Comparison of ENCODE assay signal across 21 cellular contexts in the genomic region with DNA sequence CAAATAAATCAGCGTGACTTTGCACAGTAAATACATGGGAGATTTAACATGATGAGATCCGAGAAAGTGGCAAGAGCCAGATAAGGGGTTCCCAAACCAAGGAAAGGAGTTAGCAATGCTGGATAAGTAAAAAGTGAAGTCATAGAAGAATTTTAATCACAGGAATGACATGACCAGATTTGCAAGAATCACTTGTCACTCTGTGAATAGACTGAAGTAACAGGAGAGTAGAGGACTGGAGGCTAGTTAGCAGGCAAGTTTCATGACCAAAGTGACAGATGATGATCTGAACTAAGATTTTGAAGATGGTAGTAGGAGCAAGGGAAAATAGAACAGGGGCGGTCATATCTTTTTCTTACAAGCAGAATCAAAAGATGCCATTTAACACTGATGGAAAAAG. TPM values are rescaled to one million over a fixed set of nuclear protein-coding genes. Genes with fewer than 3 reads are reported as not detected.
DNase-seq lines count a peak whose midpoint lies in the region; ATAC-seq, FAIRE-seq and TF ChIP-seq lines count a peak whose summit lies in the region.
"Had no signal": no experiment of that assay in that cellular context is flagged by ENCODE, and none has a peak within 500 bp of the region (broad histone marks: within the 10 kb centered on the region; RNA-seq: fewer than 3 reads in every experiment).

No MANE protein-coding gene starts in this region.

- no peaks in the 10 kb centered on the region for H3K27me3 ChIP-seq in K562 (ENCODE audit: control insufficient read depth in 2 of 2, insufficient read depth in 2 of 2, low read length in 2 of 2)
- no peaks in the 10 kb centered on the region for H3K27me3 ChIP-seq in left lung
- H3K27me3 ChIP-seq: dorsolateral prefrontal cortex, sigmoid colon had no signal

- no peak for FAIRE-seq in K562 (lab: Jason Lieb, UNC)
- FAIRE-seq: astrocyte, GM12891 had no signal

- H2AFZ ChIP-seq in K562 (ENCODE audit: low read depth, low read length) = no peak overlapping the region

- TF ChIP-seq CTCF in K562 (IDR thresholded peaks at IDR 0.05 in 2 of 3, conservative IDR thresholded peaks at IDR 0.05 in 1 of 3; ENCODE audit: insufficient read depth in 2 of 3, low read depth in 1 of 3, low read length in 3 of 3) (no peak), left lung (IDR thresholded peaks at IDR 0.05) (no peak)

- no peak for ATAC-seq in activated CD8-positive, alpha-beta memory T cell treated with anti-CD3 and anti-CD28 coated beads, Interleukin-2, amount 10 ng/mL, durations not matched to agents 7 days and 5 days
- ATAC-seq in K562 (0 out of 3 replicates have a peak, but pooled peaks have one; percentile 34), left lung (peak; percentile 19), HG03039 (IDR thresholded peaks at IDR 0.05; ENCODE audit: unreplicated experiment) (no peak)
- ATAC-seq in stimulated activated effector memory CD8-positive, alpha-beta T cell treated with anti-CD3 and anti-CD28 coated beads, Interleukin-12 subunit alpha, Interleukin-12 subunit beta, amount 100 ng/mL, for 72 hours = no peak

- POLR2A ChIA-PET in K562 (lab: Yijun Ruan, JAX) = no interaction called here

- H3K4me3 ChIP-seq in K562 (no peak overlapping the region), left lung (no peak overlapping the region)
- H3K4me3 ChIP-seq: lung had no signal

- H3K27ac Mint-ChIP-seq in activated CD8-positive, alpha-beta memory T cell treated with anti-CD3 and anti-CD28 coated beads, Interleukin-2, amount 10 ng/mL, durations not matched to agents 7 days and 5 days = peak overlapping the region; percentile 20
- no peak overlapping the region for H3K27ac Mint-ChIP-seq in stimulated activated effector memory CD8-positive, alpha-beta T cell treated with anti-CD3 and anti-CD28 coated beads, Interleukin-12 subunit alpha, Interleukin-12 subunit beta, amount 100 ng/mL, for 72 hours
- H3K27ac Mint-ChIP-seq: activated CD4-positive, alpha-beta memory T cell treated with anti-CD3 and anti-CD28 coated beads for 36 hours; activated naive CD8-positive, alpha-beta T cell; CD8-positive, alpha-beta T cell; stimulated activated naive CD8-positive, alpha-beta T cell treated with anti-CD3 and anti-CD28 coated beads, Interleukin-15, Interleukin-2, amounts not matched to agents 100 ng/mL and 50 ng/mL, for 24 hours had no signal

- H3K27ac ChIP-seq in K562 (ENCODE audit: extremely low read depth, low read depth, low read length) (no peak overlapping the region), left lung (no peak overlapping the region)
- H3K27ac ChIP-seq: sigmoid colon, thoracic aorta had no signal

- H3K9me3 Mint-ChIP-seq in activated CD8-positive, alpha-beta memory T cell treated with anti-CD3 and anti-CD28 coated beads, Interleukin-2, amount 10 ng/mL, durations not matched to agents 7 days and 5 days (ENCODE audit: low read depth) = no peaks in the 10 kb centered on the region
- H3K9me3 Mint-ChIP-seq in stimulated activated effector memory CD8-positive, alpha-beta T cell treated with anti-CD3 and anti-CD28 coated beads, Interleukin-12 subunit alpha, Interleukin-12 subunit beta, amount 100 ng/mL, for 72 hours = no peaks in the 10 kb centered on the region
- H3K9me3 Mint-ChIP-seq: activated CD4-positive, alpha-beta memory T cell treated with anti-CD3 and anti-CD28 coated beads for 36 hours; CD8-positive, alpha-beta T cell; stimulated activated naive CD8-positive, alpha-beta T cell treated with anti-CD3 and anti-CD28 coated beads, Interleukin-15, Interleukin-2, amounts not matched to agents 100 ng/mL and 50 ng/mL, for 24 hours had no signal

- TF ChIP-seq EP300 in K562 (IDR thresholded peaks at IDR 0.05; ENCODE audit: low read length) = no peak

- WGBS in K562 (ENCODE audit: insufficient coverage, low coverage, missing lambda C conversion rate) = 30% methylated on average over 3 of the region's 3 CpGs

- TF ChIP-seq POLR2A in K562 (conservative IDR thresholded peaks at IDR 0.05) = no peak

- intact Hi-C loops in K562 (cut with micrococcal nuclease) = loop anchor here (2.0 to 5.0 kb wide), 3 partner anchors 183 to 763 kb away; no protein-coding TSS in a partner anchor
- intact Hi-C loops in left lung (cut with DNase I) = no loop called here
- intact Hi-C loops in posterior vena cava (cut with DNase I) = no loop called here

- no peak overlapping the region for H3K4me2 ChIP-seq in K562 (ENCODE audit: insufficient read depth, low read length)

- H3K79me2 ChIP-seq in K562 (ENCODE audit: control insufficient read depth, insufficient read depth, low read length) = peaks cover 74% of the 10 kb centered on the region

- CTCF ChIA-PET in activated CD8-positive, alpha-beta memory T cell treated with anti-CD3 and anti-CD28 coated beads, Interleukin-2, amount 10 ng/mL, durations not matched to agents 7 days and 5 days (lab: Charles Lee) = interaction anchor here (0.6 to 2.8 kb wide), 5 partner anchors 8 to 512 kb away, joined by 3 to 18 read pairs (median 5); partner anchors contain the start of gene CFH
- CTCF ChIA-PET in K562 (lab: Yijun Ruan, JAX; ENCODE audit: low intra/inter-chr PET ratio) = interaction anchor here (2.4 to 2.5 kb wide), 2 partner anchors 341 to 512 kb away, joined by 7 to 12 read pairs; no protein-coding TSS in a partner anchor

- H3K9ac ChIP-seq in K562 (ENCODE audit: insufficient read depth in 1 of 2, low read depth in 2 of 2, low read length in 2 of 2) = no peak overlapping the region

- H3K4me3 Mint-ChIP-seq in activated CD8-positive, alpha-beta memory T cell treated with anti-CD3 and anti-CD28 coated beads, Interleukin-2, amount 10 ng/mL, durations not matched to agents 7 days and 5 days = no peak overlapping the region
- H3K4me3 Mint-ChIP-seq in stimulated activated effector memory CD8-positive, alpha-beta T cell treated with anti-CD3 and anti-CD28 coated beads, Interleukin-12 subunit alpha, Interleukin-12 subunit beta, amount 100 ng/mL, for 72 hours = peak overlapping the region; percentile 0
- H3K4me3 Mint-ChIP-seq: activated CD4-positive, alpha-beta memory T cell treated with anti-CD3 and anti-CD28 coated beads for 36 hours; activated naive CD8-positive, alpha-beta T cell; stimulated activated naive CD8-positive, alpha-beta T cell treated with anti-CD3 and anti-CD28 coated beads, Interleukin-15, Interleukin-2, amounts not matched to agents 100 ng/mL and 50 ng/mL, for 24 hours had no signal

- H3K36me3 ChIP-seq in K562 (ENCODE audit: control insufficient read depth, insufficient read depth, low read length) (no peaks in the 10 kb centered on the region; the same call in 2 of the 3 replicates), left lung (no peaks in the 10 kb centered on the region)
- H3K36me3 ChIP-seq: sigmoid colon, thoracic aorta had no signal

- DNase-seq in activated CD8-positive, alpha-beta memory T cell treated with anti-CD3 and anti-CD28 coated beads, Interleukin-2, amount 10 ng/mL, durations not matched to agents 7 days and 5 days = no peak
- DNase-seq in activated CD8-positive, alpha-beta memory T cell treated with anti-CD3 and anti-CD28 coated beads for 24 hours = no peak
- DNase-seq in K562 (ENCODE audit: extremely low read depth in 1 of 4, low spot score in 3 of 4) (no peak), left lung (no peak), posterior vena cava (ENCODE audit: low spot score) (no peak), SW 1271 (lab: John Stamatoyannopoulos, UW) (no peak)
- no peak for DNase-seq in stimulated activated effector memory CD8-positive, alpha-beta T cell treated with anti-CD3 and anti-CD28 coated beads, Interleukin-12 subunit alpha, Interleukin-12 subunit beta, amount 100 ng/mL, for 72 hours (ENCODE audit: low spot score in 2 of 2)
- DNase-seq: activated CD4-positive, alpha-beta memory T cell treated with anti-CD3 and anti-CD28 coated beads for 36 hours; CD8-positive, alpha-beta T cell; kidney; posterior cingulate gyrus; sigmoid colon had no signal

- no peaks in the 10 kb centered on the region for H3K36me3 Mint-ChIP-seq in activated CD8-positive, alpha-beta memory T cell treated with anti-CD3 and anti-CD28 coated beads, Interleukin-2, amount 10 ng/mL, durations not matched to agents 7 days and 5 days
- H3K36me3 Mint-ChIP-seq in stimulated activated effector memory CD8-positive, alpha-beta T cell treated with anti-CD3 and anti-CD28 coated beads, Interleukin-12 subunit alpha, Interleukin-12 subunit beta, amount 100 ng/mL, for 72 hours = no peaks in the 10 kb centered on the region
- H3K36me3 Mint-ChIP-seq: activated CD4-positive, alpha-beta memory T cell treated with anti-CD3 and anti-CD28 coated beads for 36 hours; activated naive CD8-positive, alpha-beta T cell; CD8-positive, alpha-beta T cell had no signal

- BruUV-seq in K562 (replicated peaks; lab: Mats Ljungman, UMichigan) = no TSS peak

- H3K4me1 Mint-ChIP-seq in activated CD8-positive, alpha-beta memory T cell treated with anti-CD3 and anti-CD28 coated beads, Interleukin-2, amount 10 ng/mL, durations not matched to agents 7 days and 5 days = peaks cover 5% of the 10 kb centered on the region
- H3K4me1 Mint-ChIP-seq in stimulated activated effector memory CD8-positive, alpha-beta T cell treated with anti-CD3 and anti-CD28 coated beads, Interleukin-12 subunit alpha, Interleukin-12 subunit beta, amount 100 ng/mL, for 72 hours = peaks cover 30% of the 10 kb centered on the region

- no peaks in the 10 kb centered on the region for H3K4me1 ChIP-seq in K562 (replicated peaks in 1 of 2; ENCODE audit: control insufficient read depth in 2 of 2, insufficient read depth in 2 of 2, low read length in 2 of 2)
- H3K4me1 ChIP-seq in left lung = peaks cover 0 to 4% of the 10 kb centered on the region in 2 donors

- no peak for TF ChIP-seq RAD21 in K562 (CRISPR knock-in tag; conservative IDR thresholded peaks at IDR 0.05 in 1 of 2, IDR thresholded peaks at IDR 0.05 in 1 of 2)

- H4K20me1 ChIP-seq in K562 (replicated peaks; ENCODE audit: control insufficient read depth, insufficient read depth, low read length) = no peaks in the 10 kb centered on the region

- no peaks in the 10 kb centered on the region for H3K9me1 ChIP-seq in K562 (ENCODE audit: control insufficient read depth, insufficient read depth, low read length)

- H3K9me3 ChIP-seq in K562 (replicated peaks; ENCODE audit: control insufficient read depth, insufficient read depth, low read depth, low read length) = no peaks in the 10 kb centered on the region
- no peaks in the 10 kb centered on the region for H3K9me3 ChIP-seq in left lung
- H3K9me3 ChIP-seq: sigmoid colon, thoracic aorta had no signal

- in situ Hi-C loops in K562 (cut with MboI) = loop anchor here (10.0 to 25.0 kb wide), 3 partner anchors 345 to 773 kb away; no protein-coding TSS in a partner anchor

- no peaks in the 10 kb centered on the region for H3K27me3 Mint-ChIP-seq in activated CD8-positive, alpha-beta memory T cell treated with anti-CD3 and anti-CD28 coated beads, Interleukin-2, amount 10 ng/mL, durations not matched to agents 7 days and 5 days
- H3K27me3 Mint-ChIP-seq: activated CD4-positive, alpha-beta memory T cell treated with anti-CD3 and anti-CD28 coated beads for 36 hours; activated naive CD8-positive, alpha-beta T cell; stimulated activated naive CD8-positive, alpha-beta T cell treated with anti-CD3 and anti-CD28 coated beads, Interleukin-15, Interleukin-2, amounts not matched to agents 100 ng/mL and 50 ng/mL, for 24 hours had no signal

RNA-seq across cellular contexts. Expression of gene CFH, which starts 8.4 kb away (rescaled TPM):
- total RNA-seq in activated CD8-positive, alpha-beta memory T cell treated with anti-CD3 and anti-CD28 coated beads, Interleukin-2, amount 10 ng/mL, durations not matched to agents 7 days and 5 days = 10 to 100 TPM in 1 of 2 experiments, 1 to 10 TPM in 1; 5.0 to 13.3 TPM
- 90.2 and 229 TPM in 2 replicates for total RNA-seq in K562 (2011; cell fraction: chromatin; rRNA removed; ENCODE audit: low replicate concordance)
- total RNA-seq in K562 (2011; cell fraction: nucleolus; rRNA removed) = 43.5 and 56.7 TPM in 2 replicates
- total RNA-seq in K562 (2011; cell fraction: nucleoplasm; rRNA removed) = 90.6 and 103 TPM in 2 replicates
- total RNA-seq in K562 (2014; rRNA removed) (31.6 and 31.8 TPM in 2 replicates), K562 (2014; rRNA removed; fragmentation: Illumina TruSeq; extraction: Trizol) (69.0 and 72.2 TPM in 2 replicates), K562 (2015; rRNA removed; fragmentation: Illumina TruSeq; extraction: Trizol) (88.6 and 96.1 TPM in 2 replicates), K562 (2021) (40.8 and 46.6 TPM in 2 replicates), left lung (100 to 1,000 TPM; 101 to 161 TPM), posterior vena cava (100 to 1,000 TPM; 151 to 350 TPM)
- polyA plus RNA-seq in K562 (2011; rRNA removed) (106 and 107 TPM in 2 replicates), K562 (2014; fragmentation: Illumina TruSeq; extraction: Trizol) (41.6 and 48.3 TPM in 2 replicates), K562 (2014; fragmentation: Nextera tagmentation; extraction: Ambion mirVana) (10 to 100 TPM; 45.6 to 58.8 TPM), K562 (2014; rRNA removed) (47.0 and 50.7 TPM in 2 replicates)
- 14.8 and 39.6 TPM in 2 replicates for polyA plus RNA-seq in K562 (2011; cell fraction: cytosol; rRNA removed)
- polyA plus RNA-seq in K562 (2011; cell fraction: nucleus; rRNA removed) = 64.8 and 122 TPM in 2 replicates
- 76.4 and 121 TPM in 2 replicates for polyA plus RNA-seq in K562 (2012)
- polyA minus RNA-seq in K562 (2011; rRNA and poly(A)+ RNA removed) = 125 and 163 TPM in 2 replicates
- polyA minus RNA-seq in K562 (2011; cell fraction: cytosol; rRNA and poly(A)+ RNA removed) = 30.7 and 33.8 TPM in 2 replicates
- polyA minus RNA-seq in K562 (2011; cell fraction: nucleus; rRNA and poly(A)+ RNA removed) = 54.3 and 144 TPM in 2 replicates
- polyA plus RNA-seq: neural cell had no signal

RNA-seq across cellular contexts. Expression of gene KCNT2, which starts 52.0 kb away (rescaled TPM):
- total RNA-seq in activated CD8-positive, alpha-beta memory T cell treated with anti-CD3 and anti-CD28 coated beads, Interleukin-2, amount 10 ng/mL, durations not matched to agents 7 days and 5 days = not detected
- 0.58 and 2.4 TPM in 2 replicates for total RNA-seq in K562 (2011; cell fraction: chromatin; rRNA removed; ENCODE audit: low replicate concordance)
- total RNA-seq in K562 (2011; cell fraction: nucleolus; rRNA removed) = 0.17 and 0.79 TPM in 2 replicates
- total RNA-seq in K562 (2011; cell fraction: nucleoplasm; rRNA removed) = 0.88 and 0.99 TPM in 2 replicates
- total RNA-seq in K562 (2014; rRNA removed) (0.49 and 0.59 TPM in 2 replicates), K562 (2014; rRNA removed; fragmentation: Illumina TruSeq; extraction: Trizol) (0.35 and 0.73 TPM in 2 replicates), K562 (2015; rRNA removed; fragmentation: Illumina TruSeq; extraction: Trizol) (0.26 and 0.58 TPM in 2 replicates), K562 (2021) (0.33 and 0.49 TPM in 2 replicates), left lung (1 to 10 TPM; 2.7 to 5.1 TPM), posterior vena cava (10 to 100 TPM in 1 of 2 donors, 1 to 10 TPM in 1; 7.5 to 13.3 TPM)
- polyA plus RNA-seq in K562 (2011; rRNA removed) (0.18 and 0.42 TPM in 2 replicates), K562 (2014; fragmentation: Illumina TruSeq; extraction: Trizol) (0.19 and 0.24 TPM in 2 replicates), K562 (2014; fragmentation: Nextera tagmentation; extraction: Ambion mirVana) (under 1 TPM; 0.13 to 0.28 TPM), K562 (2014; rRNA removed) (0.16 and 0.19 TPM in 2 replicates)
- polyA plus RNA-seq in K562 (2011; cell fraction: cytosol; rRNA removed) = 0.04 and 0.22 TPM in 2 replicates
- polyA plus RNA-seq in K562 (2011; cell fraction: nucleus; rRNA removed) = 0.26 and 0.95 TPM in 2 replicates
- polyA plus RNA-seq in K562 (2012) = 0.25 and 0.51 TPM in 2 replicates
- 1.1 and 2.7 TPM in 2 replicates for polyA minus RNA-seq in K562 (2011; rRNA and poly(A)+ RNA removed)
- 0.64 TPM in 1 of 2 replicates, not detected in the other for polyA minus RNA-seq in K562 (2011; cell fraction: cytosol; rRNA and poly(A)+ RNA removed)
- 0.81 and 4.1 TPM in 2 replicates for polyA minus RNA-seq in K562 (2011; cell fraction: nucleus; rRNA and poly(A)+ RNA removed)
- total RNA-seq: activated CD4-positive, alpha-beta memory T cell treated with anti-CD3 and anti-CD28 coated beads for 36 hours; CD8-positive, alpha-beta T cell had no signal

Comparison
In these comparisons a context has a peak if more than half of its experiments do, and no peak if none do; other contexts are left out.
1. ATAC-seq: peak in K562 (single experiment) and left lung (single experiment); none in activated CD8-positive, alpha-beta memory T cell treated with anti-CD3 and anti-CD28 coated beads, Interleukin-2, amount 10 ng/mL, durations not matched to agents 7 days and 5 days (single experiment), stimulated activated effector memory CD8-positive, alpha-beta T cell treated with anti-CD3 and anti-CD28 coated beads, Interleukin-12 subunit alpha, Interleukin-12 subunit beta, amount 100 ng/mL, for 72 hours (single experiment) and HG03039 (single experiment).